12 cellular contexts compared by ENCODE assay signal in the genomic region with DNA sequence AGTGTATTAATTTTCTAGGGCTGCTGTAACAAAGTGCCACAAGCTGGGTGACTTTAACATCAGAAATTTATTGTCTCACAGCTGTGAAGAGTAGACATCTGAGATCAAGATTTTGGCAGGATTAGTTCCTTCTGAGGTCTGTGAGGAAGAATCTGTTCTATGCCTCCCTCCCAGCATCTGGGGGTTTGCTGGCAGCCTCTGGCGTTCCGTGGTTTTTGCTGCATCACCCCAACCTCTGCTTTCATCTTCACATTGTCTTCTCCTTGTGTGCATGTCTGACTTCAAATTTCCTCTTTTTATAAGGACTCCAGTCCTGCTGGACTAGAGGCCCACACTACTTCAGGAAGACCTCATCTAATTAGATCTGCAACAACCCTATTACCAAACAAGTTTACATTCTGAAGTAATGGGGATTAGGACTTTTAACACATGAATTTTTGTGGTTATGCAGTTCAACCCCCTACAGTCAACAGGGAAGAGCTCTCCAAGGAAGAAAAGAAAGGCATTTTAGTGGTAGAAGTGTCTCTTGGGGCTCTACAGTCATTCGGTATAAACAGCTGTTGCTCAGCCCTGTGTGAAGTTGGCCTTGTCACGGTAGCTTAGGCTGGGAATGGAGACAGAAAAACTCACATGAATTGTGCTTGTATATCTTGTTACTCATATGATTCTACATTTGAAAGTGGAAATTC.
DNase-seq lines count a peak whose midpoint lies in the region; ATAC-seq and TF ChIP-seq lines count a peak whose summit lies in the region.
"Had no signal": no experiment of that assay in that cellular context is flagged by ENCODE, and none has a peak within 500 bp of the region (broad histone marks: within the 10 kb centered on the region; RNA-seq: fewer than 3 reads in every experiment).

No MANE protein-coding gene starts in this region.

- peak; percentile 39 for ATAC-seq in Right ventricle myocardium superior (ENCODE audit: poor library complexity)

- H2AK5ac ChIP-seq in mesendoderm (ENCODE audit: low read length): no peak overlapping the region

- no peaks in the 10 kb centered on the region for H3K79me1 ChIP-seq in mesendoderm (ENCODE audit: low read length)

- no peak overlapping the region for H3K23ac ChIP-seq in mesendoderm (ENCODE audit: low read length)

- H3K36me3 Mint-ChIP-seq in HFFc6 (ENCODE audit: low read depth): no peaks in the 10 kb centered on the region; the same call in 1 of the 2 replicates

- WGBS in mesendoderm (ENCODE audit: extremely low coverage, insufficient coverage, low lambda C conversion rate): no CpG with 5 or more reads among the region's 4 CpGs

- DNase-seq in AG08396 (ENCODE audit: low spot score): peak; percentile 49
- peak; percentile 85 for DNase-seq in HFFc6
- peak; percentile 18 for DNase-seq in OCI-M1 (lab: John Stamatoyannopoulos, UW)
- DNase-seq in Right ventricle myocardium superior: no peak
- DNase-seq in ascending aorta (ENCODE audit: low spot score in 2 of 2): no peak
- DNase-seq in NCI-H1930 (lab: John Stamatoyannopoulos, UW): no peak
- no peak for DNase-seq in NCI-H146 treated with DMSO at 0.1 percent for 48 hours (lab: John Stamatoyannopoulos, UW; ENCODE audit: unreplicated experiment)
- no peak for DNase-seq in mesendoderm
- DNase-seq: activated effector memory CD4-positive, alpha-beta T cell treated with anti-CD3 and anti-CD28 coated beads, Interleukin-2, amount 50 U/mL, for 16 hours; midbrain; NCI-H1105 treated with DMSO at 0.1 percent for 48 hours had no signal

- no peak overlapping the region for H4K5ac ChIP-seq in mesendoderm (ENCODE audit: low read length)

- no peaks in the 10 kb centered on the region for H3K27me3 Mint-ChIP-seq in HFFc6 (ENCODE audit: insufficient read depth)

- H3K27ac Mint-ChIP-seq in HFFc6: peak overlapping the region; percentile 68
- H3K27ac Mint-ChIP-seq: T-helper 2 cell treated with Interferon-gamma antibody and Interleukin-4, amounts not matched to agents 5 μg/mL and 100 μg/mL, for 36 hours had no signal

- H3K4me3 Mint-ChIP-seq in HFFc6: peak overlapping the region; percentile 60
- H3K4me3 Mint-ChIP-seq: T-helper 2 cell treated with Interferon-gamma antibody and Interleukin-4, amounts not matched to agents 5 μg/mL and 100 μg/mL, for 36 hours had no signal

- H3K9me3 ChIP-seq in ascending aorta: peaks cover 0 to 2% of the 10 kb centered on the region in 2 donors

- H3K79me2 ChIP-seq in mesendoderm (ENCODE audit: control insufficient read depth, insufficient read depth, low read length): no peaks in the 10 kb centered on the region

- intact Hi-C loops in Right ventricle myocardium superior (cut with DNase I) (loop anchor here (5.0 kb wide), 2 partner anchors 53 to 583 kb away; no protein-coding TSS in a partner anchor), ascending aorta (cut with DNase I) (loop anchor here (5.0 to 10.0 kb wide), 2 partner anchors 293 to 956 kb away; no protein-coding TSS in a partner anchor)

- no peaks in the 10 kb centered on the region for H3K36me3 ChIP-seq in ascending aorta
- no peaks in the 10 kb centered on the region for H3K36me3 ChIP-seq in mesendoderm (ENCODE audit: control insufficient read depth, insufficient read depth, low read length)

- H2BK120ac ChIP-seq in mesendoderm (ENCODE audit: low read depth, low read length): no peak overlapping the region

- no peak overlapping the region for H3K18ac ChIP-seq in mesendoderm (ENCODE audit: low read length)

- H3K27ac ChIP-seq in ascending aorta: no peak overlapping the region
- H3K27ac ChIP-seq in mesendoderm (ENCODE audit: low read depth, low read length): no peak overlapping the region

- H3K9me3 Mint-ChIP-seq in HFFc6: no peaks in the 10 kb centered on the region
- H3K9me3 Mint-ChIP-seq: T-helper 2 cell treated with Interferon-gamma antibody and Interleukin-4, amounts not matched to agents 5 μg/mL and 100 μg/mL, for 36 hours had no signal

- no peak for TF ChIP-seq CTCF in HFFc6 (IDR thresholded peaks at IDR 0.05)
- TF ChIP-seq CTCF in ascending aorta (IDR thresholded peaks at IDR 0.05): no peak

- no peaks in the 10 kb centered on the region for H3K27me3 ChIP-seq in ascending aorta
- H3K27me3 ChIP-seq in mesendoderm (ENCODE audit: insufficient read depth, low read length, poor library complexity): no peaks in the 10 kb centered on the region

- no peak overlapping the region for H2BK15ac ChIP-seq in mesendoderm (replicated peaks; ENCODE audit: low read depth)

- peaks cover 51% of the 10 kb centered on the region for H3K4me1 Mint-ChIP-seq in HFFc6 (ENCODE audit: low read depth)

- H3K4me2 ChIP-seq in mesendoderm (ENCODE audit: low read length): no peak overlapping the region

- H4K8ac ChIP-seq in mesendoderm (ENCODE audit: low read depth, low read length): no peak overlapping the region

- no peak overlapping the region for H3K4me3 ChIP-seq in ascending aorta
- H3K4me3 ChIP-seq in mesendoderm (ENCODE audit: low read length): no peak overlapping the region

- H3K4me1 ChIP-seq in ascending aorta (peaks cover 0 to 6% of the 10 kb centered on the region in 2 donors), mesendoderm (ENCODE audit: control insufficient read depth, low read depth, low read length) (peaks cover 4% of the 10 kb centered on the region)

- no peak overlapping the region for H3K56ac ChIP-seq in mesendoderm (ENCODE audit: low read length)

- H3K4ac ChIP-seq in mesendoderm (ENCODE audit: low read depth, low read length): no peak overlapping the region

- H2BK5ac ChIP-seq in mesendoderm (ENCODE audit: low read length): no peak overlapping the region

- H3K9ac ChIP-seq in mesendoderm (ENCODE audit: low read length): no peak overlapping the region

Comparison
In these comparisons a context has a peak if more than half of its experiments do, and no peak if none do; other contexts are left out.
1. DNase-seq: peak in AG08396 (single experiment), HFFc6 (single experiment) and OCI-M1 (single experiment); none in Right ventricle myocardium superior (single experiment), ascending aorta (0 of 2), NCI-H1930 (0 of 2), NCI-H146 treated with DMSO at 0.1 percent for 48 hours (single experiment) and mesendoderm (single experiment).